2 cellular contexts compared by ENCODE assay signal in genomic region chr18:10846035-10846434, GRCh38.
DNase-seq lines count a peak whose midpoint lies in the region; ATAC-seq, FAIRE-seq and TF ChIP-seq lines count a peak whose summit lies in the region.
"Not testable (repeated sequence)": the region's sequence is repeated elsewhere in the genome, so short reads cannot be mapped to it uniquely, and the experiment has no call there.

No MANE protein-coding gene starts in this region.

- TF ChIP-seq POLR2A in K562 (conservative IDR thresholded peaks at IDR 0.05): not testable (repeated sequence)

- not testable (repeated sequence) for BruUV-seq in K562 (replicated peaks; lab: Mats Ljungman, UMichigan)

- not testable (repeated sequence) for H3K4me3 ChIP-seq in K562, hepatocyte

- CTCF ChIA-PET in K562 (lab: Yijun Ruan, JAX; ENCODE audit: low intra/inter-chr PET ratio): not testable (repeated sequence)

- WGBS in K562 (ENCODE audit: insufficient coverage, low coverage, missing lambda C conversion rate): 11% methylated on average over 2 of the region's 2 CpGs
- WGBS in hepatocyte (ENCODE audit: low lambda C conversion rate, missing lambda C conversion rate): 88% methylated on average over 2 of the region's 2 CpGs

- H3K27me3 ChIP-seq in K562 (ENCODE audit: control insufficient read depth in 2 of 2, insufficient read depth in 2 of 2, low read length in 2 of 2); hepatocyte: not testable (repeated sequence)

- in situ Hi-C loops in K562 (cut with MboI): not testable (repeated sequence)

- not testable (repeated sequence) for H3K4me2 ChIP-seq in K562 (ENCODE audit: insufficient read depth, low read length); hepatocyte

- not testable (repeated sequence) for H3K9me1 ChIP-seq in K562 (ENCODE audit: control insufficient read depth, insufficient read depth, low read length)

- not testable (repeated sequence) for H2AFZ ChIP-seq in K562 (ENCODE audit: low read depth, low read length); hepatocyte

- H3K27ac ChIP-seq in K562 (ENCODE audit: extremely low read depth, low read depth, low read length): not testable (repeated sequence)
- peak overlapping the region; percentile 88 for H3K27ac ChIP-seq in hepatocyte

- H3K9me2 ChIP-seq in hepatocyte (replicated peaks; ENCODE audit: insufficient read depth): not testable (repeated sequence)

- not testable (repeated sequence) for H4K20me1 ChIP-seq in K562 (replicated peaks; ENCODE audit: control insufficient read depth, insufficient read depth, low read length); hepatocyte (ENCODE audit: insufficient read depth, poor library complexity, severe bottlenecking)

- H3K9ac ChIP-seq in K562 (ENCODE audit: insufficient read depth in 1 of 2, low read depth in 2 of 2, low read length in 2 of 2): not testable (repeated sequence)

- not testable (repeated sequence) for TF ChIP-seq RAD21 in K562 (CRISPR knock-in tag; conservative IDR thresholded peaks at IDR 0.05 in 1 of 2, IDR thresholded peaks at IDR 0.05 in 1 of 2)

- not testable (repeated sequence) for FAIRE-seq in K562 (lab: Jason Lieb, UNC)

- H3K9me3 ChIP-seq in K562 (replicated peaks; ENCODE audit: control insufficient read depth, insufficient read depth, low read depth, low read length); hepatocyte (ENCODE audit: low read depth): not testable (repeated sequence)

- not testable (repeated sequence) for H3K36me3 ChIP-seq in K562 (ENCODE audit: control insufficient read depth, insufficient read depth, low read length); hepatocyte (replicated peaks; ENCODE audit: insufficient read depth, low read depth)

- not testable (repeated sequence) for TF ChIP-seq EP300 in K562 (IDR thresholded peaks at IDR 0.05; ENCODE audit: low read length)

- not testable (repeated sequence) for H3K79me2 ChIP-seq in K562 (ENCODE audit: control insufficient read depth, insufficient read depth, low read length); hepatocyte

- intact Hi-C loops in K562 (cut with micrococcal nuclease): not testable (repeated sequence)

- POLR2A ChIA-PET in K562 (lab: Yijun Ruan, JAX): not testable (repeated sequence)

- H3K4me1 ChIP-seq in K562 (replicated peaks in 1 of 2; ENCODE audit: control insufficient read depth in 2 of 2, insufficient read depth in 2 of 2, low read length in 2 of 2): not testable (repeated sequence)
- H3K4me1 ChIP-seq in hepatocyte (ENCODE audit: insufficient read depth): peaks cover 17% of the 10 kb centered on the region

- not testable (repeated sequence) for DNase-seq in K562 (ENCODE audit: extremely low read depth in 1 of 4, low spot score in 3 of 4); hepatocyte (ENCODE audit: low spot score)

- not testable (repeated sequence) for TF ChIP-seq CTCF in K562 (IDR thresholded peaks at IDR 0.05 in 2 of 3, conservative IDR thresholded peaks at IDR 0.05 in 1 of 3; ENCODE audit: insufficient read depth in 2 of 3, low read depth in 1 of 3, low read length in 3 of 3); hepatocyte (IDR thresholded peaks at IDR 0.05; ENCODE audit: poor library complexity)

- not testable (repeated sequence) for ATAC-seq in K562

TF ChIP-seq in K562, 482 proteins besides CTCF, POLR2A, EP300 and RAD21:
- peak; percentile 92 for TF ChIP-seq ZNF431 (CRISPR knock-in tag; IDR thresholded peaks at IDR 0.05)
